13 cellular contexts compared by ENCODE assay signal in genomic region chr18:9961031-9961430, GRCh38. TPM values are rescaled to one million over a fixed set of nuclear protein-coding genes. Genes with fewer than 3 reads are reported as not detected.
A peak's percentile ranks its signal among the peaks of the same experiment; 100 is the strongest.
DNase-seq lines count a peak whose midpoint lies in the region; ATAC-seq, FAIRE-seq and TF ChIP-seq lines count a peak whose summit lies in the region.
"Had no signal": no experiment of that assay in that cellular context is flagged by ENCODE, and none has a peak within 500 bp of the region (broad histone marks: within the 10 kb centered on the region; RNA-seq: fewer than 3 reads in every experiment).

No MANE protein-coding gene starts in this region.

- H3K9me3 ChIP-seq in left ventricle myocardium inferior (replicated peaks) = no peaks in the 10 kb centered on the region
- no peaks in the 10 kb centered on the region for H3K9me3 ChIP-seq in astrocyte (ENCODE audit: insufficient read depth, low read depth, low read length)
- H3K9me3 ChIP-seq in upper lobe of left lung = no peaks in the 10 kb centered on the region
- H3K9me3 ChIP-seq: Peyer's patch had no signal

- H3K4me3 Mint-ChIP-seq in astrocyte (ENCODE audit: unreplicated experiment) = no peak overlapping the region
- H3K4me3 Mint-ChIP-seq: activated B cell treated with CpG ODN at 0.5 μM for 24 hours; stimulated activated effector memory CD8-positive, alpha-beta T cell treated with anti-CD3 and anti-CD28 coated beads, Interleukin-12 subunit alpha, Interleukin-12 subunit beta, amount 100 ng/mL, for 72 hours had no signal

- no peak overlapping the region for H3K27ac Mint-ChIP-seq in astrocyte (ENCODE audit: unreplicated experiment)
- H3K27ac Mint-ChIP-seq: stimulated activated effector memory CD8-positive, alpha-beta T cell treated with anti-CD3 and anti-CD28 coated beads, Interleukin-12 subunit alpha, Interleukin-12 subunit beta, amount 100 ng/mL, for 72 hours had no signal

- no peaks in the 10 kb centered on the region for H3K27me3 ChIP-seq in left ventricle myocardium inferior (ENCODE audit: low read depth)
- H3K27me3 ChIP-seq in astrocyte (ENCODE audit: insufficient read depth, low read length) = no peaks in the 10 kb centered on the region
- no peaks in the 10 kb centered on the region for H3K27me3 ChIP-seq in upper lobe of left lung
- H3K27me3 ChIP-seq: Peyer's patch had no signal

- no peaks in the 10 kb centered on the region for H3K9me3 Mint-ChIP-seq in astrocyte (ENCODE audit: unreplicated experiment)
- H3K9me3 Mint-ChIP-seq: activated B cell treated with CpG ODN at 0.5 μM for 24 hours; stimulated activated effector memory CD8-positive, alpha-beta T cell treated with anti-CD3 and anti-CD28 coated beads, Interleukin-12 subunit alpha, Interleukin-12 subunit beta, amount 100 ng/mL, for 72 hours had no signal

- CTCF ChIA-PET in RWPE1 (lab: Yijun Ruan, JAX) = interaction anchor here (0.7 kb wide), 1 partner anchor 13 kb away, joined by 3 read pairs; no protein-coding TSS in a partner anchor

- peaks cover 40% of the 10 kb centered on the region for H4K20me1 ChIP-seq in astrocyte (ENCODE audit: insufficient read depth, low read length)

- no peak for TF ChIP-seq CTCF in left ventricle myocardium inferior (IDR thresholded peaks at IDR 0.05; ENCODE audit: borderline replicate concordance)
- TF ChIP-seq CTCF in astrocyte (IDR thresholded peaks at IDR 0.05; ENCODE audit: insufficient read depth, low read depth, low read length) = no peak
- no peak for TF ChIP-seq CTCF in upper lobe of left lung (IDR thresholded peaks at IDR 0.05)
- TF ChIP-seq CTCF in RWPE1 (conservative IDR thresholded peaks at IDR 0.05; ENCODE audit: low read depth) = no peak

- 32 to 41% methylated on average over 4 of the region's 4 CpGs for WGBS in upper lobe of left lung, 2 donors

- H3K9ac ChIP-seq in astrocyte (ENCODE audit: low read length) = no peak overlapping the region

- no peak for TF ChIP-seq EP300 in upper lobe of left lung (IDR thresholded peaks at IDR 0.05)

- H3K79me2 ChIP-seq in astrocyte (ENCODE audit: insufficient read depth, low read length) = no peaks in the 10 kb centered on the region

- no peak overlapping the region for H3K4me2 ChIP-seq in astrocyte (ENCODE audit: low read length)

- peak; percentile 34 for ATAC-seq in Right ventricle myocardium superior (ENCODE audit: poor library complexity)
- ATAC-seq in left colon = peak; percentile 24
- peak; percentile 27 to 53 for ATAC-seq in upper lobe of left lung (ENCODE audit: low FRiP score in 2 of 2)
- ATAC-seq: stimulated activated effector memory CD8-positive, alpha-beta T cell treated with anti-CD3 and anti-CD28 coated beads, Interleukin-12 subunit alpha, Interleukin-12 subunit beta, amount 100 ng/mL, for 72 hours had no signal

- H3K4me1 Mint-ChIP-seq in astrocyte (ENCODE audit: low read depth, unreplicated experiment) = peaks cover 8% of the 10 kb centered on the region

- FAIRE-seq in astrocyte (lab: Jason Lieb, UNC) = no peak
- FAIRE-seq in GM12892 (lab: Jason Lieb, UNC) = no peak
- FAIRE-seq: H1 had no signal

- H3K4me1 ChIP-seq in left ventricle myocardium inferior (peaks cover 21% of the 10 kb centered on the region), astrocyte (ENCODE audit: insufficient read depth, low read length) (peaks cover 5% of the 10 kb centered on the region), upper lobe of left lung (peaks cover 3 to 19% (median 8%) of the 10 kb centered on the region in 4 donors)
- H3K4me1 ChIP-seq: Peyer's patch had no signal

- no peaks in the 10 kb centered on the region for H3K27me3 Mint-ChIP-seq in astrocyte (ENCODE audit: low read depth, unreplicated experiment)
- H3K27me3 Mint-ChIP-seq: activated B cell treated with CpG ODN at 0.5 μM for 24 hours had no signal

- H3K36me3 Mint-ChIP-seq in astrocyte (ENCODE audit: low read depth, unreplicated experiment) = peaks cover 2% of the 10 kb centered on the region

- POLR2A ChIA-PET in RWPE1 (lab: Yijun Ruan, JAX; ENCODE audit: low non-redundant PET) = no interaction called here

- no peak overlapping the region for H3K4me3 ChIP-seq in left ventricle myocardium inferior
- H3K4me3 ChIP-seq in astrocyte (ENCODE audit: insufficient read depth, low read depth, low read length) = no peak overlapping the region
- H3K4me3 ChIP-seq in upper lobe of left lung = no peak overlapping the region
- H3K4me3 ChIP-seq: Peyer's patch had no signal

- H3K36me3 ChIP-seq in left ventricle myocardium inferior (no peaks in the 10 kb centered on the region), astrocyte (ENCODE audit: insufficient read depth, low read length) (no peaks in the 10 kb centered on the region), upper lobe of left lung (peaks cover 0 to 2% (median 0%) of the 10 kb centered on the region in 4 donors)
- H3K36me3 ChIP-seq: Peyer's patch had no signal

- intact Hi-C loops in Right ventricle myocardium superior (cut with DNase I) = no loop called here
- intact Hi-C loops in left ventricle myocardium inferior (cut with micrococcal nuclease) = no loop called here
- intact Hi-C loops in left colon (cut with DNase I, micrococcal nuclease) = no loop called here

- DNase-seq in Right ventricle myocardium superior = no peak
- DNase-seq in left ventricle myocardium inferior = no peak
- peak; percentile 36 for DNase-seq in astrocyte (ENCODE audit: low read depth)
- DNase-seq in left colon = no peak
- no peak for DNase-seq in upper lobe of left lung
- no peak for DNase-seq in GM12892 (ENCODE audit: insufficient read length)
- no peak for DNase-seq in NCI-H2081 treated with DMSO at 0.1 percent for 48 hours (lab: John Stamatoyannopoulos, UW)
- no peak for DNase-seq in RWPE1 (ENCODE audit: low spot score)
- DNase-seq: activated B cell treated with CpG ODN at 0.5 μM for 24 hours, AML-193, Peyer's patch had no signal

- H3K27ac ChIP-seq in left ventricle myocardium inferior (replicated peaks) (no peak overlapping the region), astrocyte (ENCODE audit: low read depth, low read length) (no peak overlapping the region), upper lobe of left lung (no peak overlapping the region), RWPE1 (no peak overlapping the region)
- H3K27ac ChIP-seq: Peyer's patch had no signal

- TF ChIP-seq POLR2A in upper lobe of left lung (IDR thresholded peaks at IDR 0.05) (no peak), GM12892 (IDR thresholded peaks at IDR 0.05; ENCODE audit: low read depth, low read length) (no peak)

- no peak overlapping the region for H2AFZ ChIP-seq in astrocyte (ENCODE audit: low read depth, low read length)

RNA-seq across cellular contexts. Expression of gene VAPA, which starts 47.2 kb away (rescaled TPM):
- total RNA-seq in Right ventricle myocardium superior (189 TPM), left ventricle myocardium inferior (208 TPM), astrocyte (176 and 181 TPM in 2 replicates), left colon (100 to 1,000 TPM; 242 to 274 TPM), upper lobe of left lung (100 to 1,000 TPM; 233 to 566 (median 285) TPM)
- polyA plus RNA-seq in GM12892 (2012; ENCODE audit: missing spikeins) = 149 TPM
